15 cellular contexts compared by ENCODE assay signal in the genomic region with DNA sequence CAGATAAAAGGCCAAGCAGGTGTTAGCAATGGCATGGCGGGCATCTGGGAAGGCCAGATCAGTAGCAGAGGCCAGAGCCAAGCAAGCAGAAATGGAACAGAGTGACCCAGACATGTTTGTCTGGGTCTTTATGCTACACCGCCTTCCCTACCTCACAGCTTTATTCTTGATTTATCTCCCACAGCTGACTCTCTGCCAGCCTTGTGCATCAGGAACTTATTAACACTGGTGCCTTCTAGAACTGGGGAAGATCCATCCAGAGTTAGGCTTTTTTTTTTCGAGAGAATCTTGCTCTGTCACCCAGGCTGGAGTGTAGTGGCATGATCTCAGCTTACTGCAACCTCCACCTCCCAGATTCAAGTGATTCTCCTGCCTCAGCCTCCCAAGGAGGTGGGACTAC.
DNase-seq lines count a peak whose midpoint lies in the region; ATAC-seq and TF ChIP-seq lines count a peak whose summit lies in the region.
"Had no signal": no experiment of that assay in that cellular context is flagged by ENCODE, and none has a peak within 500 bp of the region (broad histone marks: within the 10 kb centered on the region; RNA-seq: fewer than 3 reads in every experiment).

No MANE protein-coding gene starts in this region.

- no peak overlapping the region for H3K27ac ChIP-seq in BLaER1
- H3K27ac ChIP-seq in PC-3 (ENCODE audit: low read length): peak overlapping the region; percentile 33; the same call in 1 of the 2 replicates
- H3K27ac ChIP-seq in osteoblast (ENCODE audit: low read depth, low read length): peak overlapping the region; percentile 27

- H3K4me2 ChIP-seq in BLaER1 (0 out of 2 replicates have a peak overlapping the region, but pooled peaks have one; percentile 7), PC-3 (ENCODE audit: low read length) (no peak overlapping the region), osteoblast (ENCODE audit: insufficient read depth, low read length) (no peak overlapping the region)

- H3K36me3 ChIP-seq in BLaER1 (no peaks in the 10 kb centered on the region), PC-3 (ENCODE audit: low read depth, low read length) (no peaks in the 10 kb centered on the region), osteoblast (ENCODE audit: insufficient read depth, low read length) (no peaks in the 10 kb centered on the region)

- no peaks in the 10 kb centered on the region for H4K20me1 ChIP-seq in BLaER1
- no peaks in the 10 kb centered on the region for H4K20me1 ChIP-seq in PC-3 (ENCODE audit: low read length)
- no peaks in the 10 kb centered on the region for H4K20me1 ChIP-seq in osteoblast (ENCODE audit: insufficient read depth, low read length)

- H3K9me3 ChIP-seq in BLaER1 (no peaks in the 10 kb centered on the region), PC-3 (ENCODE audit: low read length) (no peaks in the 10 kb centered on the region), osteoblast (ENCODE audit: low read depth, low read length) (no peaks in the 10 kb centered on the region)

- H3K9ac ChIP-seq in BLaER1: no peak overlapping the region
- H3K9ac ChIP-seq in PC-3 (ENCODE audit: low read length): no peak overlapping the region

- H3K9me2 ChIP-seq in PC-3 (replicated peaks; ENCODE audit: low read length): no peaks in the 10 kb centered on the region

- DNase-seq in PC-3 (no peak), chondrocyte (ENCODE audit: low spot score) (no peak), osteoblast (ENCODE audit: insufficient read length, low spot score, missing footprints) (no peak), ecto neural progenitor cell (ENCODE audit: low spot score) (no peak)
- no peak for DNase-seq in activated CD4-positive, alpha-beta T cell treated with anti-CD3 and anti-CD28 coated beads for 4 hours
- no peak for DNase-seq in activated T-cell treated with anti-CD3 and anti-CD28 coated beads, Interleukin-2, amount 50 U/mL, for 48 hours
- DNase-seq: CD4-positive, alpha-beta memory T cell; DMS 273 treated with DMSO at 0.1 percent for 48 hours; NCI-H1436 treated with DMSO at 0.1 percent for 48 hours; NCI-H2081; NCI-H524 had no signal

- H3K4me1 Mint-ChIP-seq in chondrocyte (ENCODE audit: low read depth): peaks cover 36% of the 10 kb centered on the region

- H3K4me3 ChIP-seq in BLaER1: no peak overlapping the region
- H3K4me3 ChIP-seq in PC-3 (ENCODE audit: low read length): no peak overlapping the region
- no peak overlapping the region for H3K4me3 ChIP-seq in osteoblast (ENCODE audit: insufficient read depth, low read length)
- H3K4me3 ChIP-seq: K562 had no signal

- H3K79me2 ChIP-seq in PC-3 (ENCODE audit: low read length) (no peaks in the 10 kb centered on the region), osteoblast (ENCODE audit: insufficient read depth, low read length) (no peaks in the 10 kb centered on the region)

- no peak overlapping the region for H3K4me3 Mint-ChIP-seq in chondrocyte (ENCODE audit: unreplicated experiment)
- H3K4me3 Mint-ChIP-seq: B cell; CD4-positive, alpha-beta memory T cell had no signal

- POLR2A ChIA-PET in PC-3 (lab: Charles Lee; ENCODE audit: unreplicated experiment): no interaction called here

- BruUV-seq in PC-3 (replicated peaks; lab: Mats Ljungman, UMichigan): no TSS peak

- peak overlapping the region; percentile 87 for H3K27ac Mint-ChIP-seq in chondrocyte (ENCODE audit: unreplicated experiment)
- H3K27ac Mint-ChIP-seq: B cell had no signal

- CTCF ChIA-PET in PC-3 (lab: Charles Lee): no interaction called here

- no peaks in the 10 kb centered on the region for H3K36me3 Mint-ChIP-seq in chondrocyte (ENCODE audit: low read depth)
- H3K36me3 Mint-ChIP-seq: CD4-positive, alpha-beta memory T cell had no signal

- intact Hi-C loops in PC-3 (cut with micrococcal nuclease): no loop called here

- H2AFZ ChIP-seq in PC-3 (ENCODE audit: low read length): no peak overlapping the region
- H2AFZ ChIP-seq in osteoblast (ENCODE audit: low read length): no peak overlapping the region

- H3F3A ChIP-seq in PC-3 (ENCODE audit: low read length, unreplicated experiment): no peaks in the 10 kb centered on the region

- H3K4me1 ChIP-seq in BLaER1: peaks cover 35% of the 10 kb centered on the region
- H3K4me1 ChIP-seq in PC-3 (ENCODE audit: insufficient read depth, low read length): peaks cover 13% of the 10 kb centered on the region
- H3K4me1 ChIP-seq in osteoblast (ENCODE audit: insufficient read depth, low read length): peaks cover 20% of the 10 kb centered on the region

- H3K27me3 Mint-ChIP-seq in chondrocyte (ENCODE audit: low read depth): no peaks in the 10 kb centered on the region
- H3K27me3 Mint-ChIP-seq: B cell had no signal

- H3K27me3 ChIP-seq in BLaER1 (no peaks in the 10 kb centered on the region), PC-3 (ENCODE audit: low read length) (no peaks in the 10 kb centered on the region), osteoblast (ENCODE audit: insufficient read depth, low read length) (no peaks in the 10 kb centered on the region)

- H3K9me3 Mint-ChIP-seq in chondrocyte (ENCODE audit: low read depth): peaks cover 4% of the 10 kb centered on the region

- ATAC-seq in PC-3: no peak
- no peak for ATAC-seq in GM21786 (IDR thresholded peaks at IDR 0.05; ENCODE audit: unreplicated experiment)
- ATAC-seq: K562 had no signal

- TF ChIP-seq CTCF in PC-3 (conservative IDR thresholded peaks at IDR 0.05; ENCODE audit: low read depth, low read length) (no peak), chondrocyte (IDR thresholded peaks at IDR 0.05) (no peak), osteoblast (IDR thresholded peaks at IDR 0.05; ENCODE audit: extremely low read depth, low read depth, low read length) (no peak)
